In the genomic region with DNA sequence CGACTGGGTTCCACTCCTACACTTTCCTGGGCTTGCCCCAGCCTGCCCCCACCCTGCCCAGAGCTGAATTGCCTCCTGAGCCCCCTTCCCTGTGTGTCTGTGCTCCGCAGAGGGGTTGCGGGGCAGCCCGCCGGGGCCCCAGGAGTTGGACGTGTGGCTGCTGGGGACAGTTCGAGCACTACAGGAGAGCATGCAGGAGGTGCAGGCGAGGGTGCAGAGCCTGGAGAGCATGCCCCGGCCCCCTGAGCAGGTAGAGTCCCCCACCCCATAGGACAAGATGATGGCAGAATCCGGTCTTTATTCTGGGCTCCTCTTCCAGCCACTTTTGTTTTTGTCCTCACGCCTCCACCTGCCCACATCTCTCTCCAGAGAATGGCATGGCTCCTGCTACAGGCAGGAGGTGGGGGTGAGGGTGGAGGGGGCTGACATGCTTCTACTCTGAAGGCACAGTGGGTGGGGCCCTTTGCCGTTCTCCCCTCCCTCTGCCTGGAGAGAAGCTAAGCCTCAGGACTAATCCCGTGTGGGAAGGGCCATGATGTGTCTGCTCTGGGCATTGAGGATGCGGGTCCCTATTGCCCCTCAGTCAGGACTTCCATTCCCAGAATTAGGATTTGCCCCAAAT, we compare ENCODE assay signal across 20 cellular contexts. TPM values are rescaled to one million over a fixed set of nuclear protein-coding genes. Genes with fewer than 3 reads are reported as not detected.
DNase-seq lines count a peak whose midpoint lies in the region; TF ChIP-seq lines count a peak whose summit lies in the region.
"Had no signal": no experiment of that assay in that cellular context is flagged by ENCODE, and none has a peak within 500 bp of the region (broad histone marks: within the 10 kb centered on the region; RNA-seq: fewer than 3 reads in every experiment).

No MANE protein-coding gene starts in this region.

- no peaks in the 10 kb centered on the region for H3K79me1 ChIP-seq in mesendoderm (ENCODE audit: low read length)

- H3K4me1 ChIP-seq in BLaER1: peaks cover 45% of the 10 kb centered on the region
- peaks cover 11% of the 10 kb centered on the region for H3K4me1 ChIP-seq in mesendoderm (ENCODE audit: control insufficient read depth, low read depth, low read length)

- no peak overlapping the region for H3K9ac ChIP-seq in BLaER1
- no peak overlapping the region for H3K9ac ChIP-seq in mesendoderm (ENCODE audit: low read length)

- POLR2A ChIA-PET in RWPE1 (lab: Yijun Ruan, JAX; ENCODE audit: low non-redundant PET): interaction anchor here (1.0 kb wide), 1 partner anchor 10 kb away, joined by 5 read pairs; the partner anchor contains the start of gene HEXIM1

- H3K23ac ChIP-seq in mesendoderm (ENCODE audit: low read length): no peak overlapping the region

- H3K9me3 ChIP-seq in BLaER1: no peaks in the 10 kb centered on the region
- H3K9me3 ChIP-seq: gastroesophageal sphincter, tibial nerve had no signal

- H3K4me3 ChIP-seq in BLaER1 (no peak overlapping the region), mesendoderm (ENCODE audit: low read length) (no peak overlapping the region)
- H3K4me3 ChIP-seq: dorsolateral prefrontal cortex, gastroesophageal sphincter, tibial nerve had no signal

- no peak overlapping the region for H2BK5ac ChIP-seq in mesendoderm (ENCODE audit: low read length)

- no peaks in the 10 kb centered on the region for H3K36me3 ChIP-seq in BLaER1
- no peaks in the 10 kb centered on the region for H3K36me3 ChIP-seq in mesendoderm (ENCODE audit: control insufficient read depth, insufficient read depth, low read length)
- H3K36me3 ChIP-seq: brain microvascular endothelial cell had no signal

- H2BK120ac ChIP-seq in mesendoderm (ENCODE audit: low read depth, low read length): no peak overlapping the region

- H3K79me2 ChIP-seq in mesendoderm (ENCODE audit: control insufficient read depth, insufficient read depth, low read length): no peaks in the 10 kb centered on the region

- H4K8ac ChIP-seq in mesendoderm (ENCODE audit: low read depth, low read length): no peak overlapping the region

- H3K18ac ChIP-seq in mesendoderm (ENCODE audit: low read length): no peak overlapping the region

- H3K4ac ChIP-seq in mesendoderm (ENCODE audit: low read depth, low read length): no peak overlapping the region

- H3K56ac ChIP-seq in mesendoderm (ENCODE audit: low read length): no peak overlapping the region

- peak; percentile 45 for DNase-seq in D341Med (ENCODE audit: low spot score)
- DNase-seq in RWPE1 (ENCODE audit: low spot score): no peak
- DNase-seq in mesendoderm: peak; percentile 49
- DNase-seq in HPDE6-E6E7 (ENCODE audit: extremely low spot score): no peak
- no peak for DNase-seq in NCI-H2107 treated with DMSO at 0.1 percent for 48 hours (lab: John Stamatoyannopoulos, UW; ENCODE audit: unreplicated experiment)
- no peak for DNase-seq in activated CD4-positive, alpha-beta T cell treated with anti-CD3 and anti-CD28 coated beads, Interleukin-2, amount 50 U/mL, for 1 hour
- DNase-seq: activated CD4-positive, alpha-beta T cell treated with anti-CD3 and anti-CD28 coated beads for 1 hour; activated CD8-positive, alpha-beta T cell treated with anti-CD3 and anti-CD28 coated beads for 36 hours; activated naive CD4-positive, alpha-beta T cell treated with anti-CD3 and anti-CD28 coated beads, Interleukin-2, amount 10 ng/mL, durations not matched to agents 7 days and 5 days; amniotic stem cell; brain microvascular endothelial cell; hippocampal formation; NCI-H1092; NCI-H1694; NCI-H748 treated with DMSO at 0.1 percent for 48 hours; stimulated activated CD4-positive, alpha-beta T cell treated with anti-CD3 and anti-CD28 coated beads, Interleukin-4, amount 100 ng/mL, for 24 hours had no signal

- H2BK15ac ChIP-seq in mesendoderm (replicated peaks; ENCODE audit: low read depth): no peak overlapping the region

- no peak overlapping the region for H2AK5ac ChIP-seq in mesendoderm (ENCODE audit: low read length)

- CTCF ChIA-PET in RWPE1 (lab: Yijun Ruan, JAX): interaction anchor here (0.7 to 1.5 kb wide), 3 partner anchors 13 to 292 kb away, joined by 3 to 4 read pairs (median 3); partner anchors contain the start of genes HEXIM2 and HIGD1B

- TF ChIP-seq CTCF in RWPE1 (conservative IDR thresholded peaks at IDR 0.05; ENCODE audit: low read depth): no peak

- no peaks in the 10 kb centered on the region for H4K20me1 ChIP-seq in BLaER1

- H3K27me3 ChIP-seq in BLaER1 (no peaks in the 10 kb centered on the region), mesendoderm (ENCODE audit: insufficient read depth, low read length, poor library complexity) (no peaks in the 10 kb centered on the region)
- H3K27me3 ChIP-seq: brain microvascular endothelial cell, dorsolateral prefrontal cortex, gastroesophageal sphincter, tibial nerve had no signal

- H3K4me2 ChIP-seq in BLaER1 (peak overlapping the region; percentile 44; the same call in 1 of the 2 replicates), mesendoderm (ENCODE audit: low read length) (no peak overlapping the region)

- H4K5ac ChIP-seq in mesendoderm (ENCODE audit: low read length): no peak overlapping the region

- no CpG with 5 or more reads among the region's 14 CpGs for WGBS in mesendoderm (ENCODE audit: extremely low coverage, insufficient coverage, low lambda C conversion rate)

- H3K27ac ChIP-seq in BLaER1: no peak overlapping the region
- peak overlapping the region; percentile 30; the same call in 1 of the 2 replicates for H3K27ac ChIP-seq in RWPE1
- no peak overlapping the region for H3K27ac ChIP-seq in mesendoderm (ENCODE audit: low read depth, low read length)
- H3K27ac ChIP-seq: brain microvascular endothelial cell, dorsolateral prefrontal cortex, gastroesophageal sphincter had no signal

RNA-seq across cellular contexts. Expression of gene ACBD4, which starts 3.5 kb away (rescaled TPM):
- polyA plus RNA-seq in mesendoderm (2013, experiment 1 of 2): 1.4 TPM
- 1.3 TPM for polyA plus RNA-seq in mesendoderm (2013, experiment 2 of 2)

RNA-seq across cellular contexts. Expression of gene PLCD3, which starts 6.7 kb away (rescaled TPM):
- 14.9 TPM for polyA plus RNA-seq in mesendoderm (2013, experiment 1 of 2)
- 14.1 TPM for polyA plus RNA-seq in mesendoderm (2013, experiment 2 of 2)

RNA-seq across cellular contexts. Expression of gene HEXIM1, which starts 9.3 kb away (rescaled TPM):
- polyA plus RNA-seq in mesendoderm (2013, experiment 1 of 2): 20.9 TPM
- polyA plus RNA-seq in mesendoderm (2013, experiment 2 of 2): 20.6 TPM

RNA-seq across cellular contexts. Expression of gene HEXIM2, which starts 22.7 kb away (rescaled TPM):
- 3.4 TPM for polyA plus RNA-seq in mesendoderm (2013, experiment 1 of 2)
- 3.0 TPM for polyA plus RNA-seq in mesendoderm (2013, experiment 2 of 2)

Comparison
In these comparisons a context has a peak if more than half of its experiments do, and no peak if none do; other contexts are left out.
1. DNase-seq: peak in D341Med (single experiment) and mesendoderm (single experiment); none in RWPE1 (single experiment), HPDE6-E6E7 (single experiment), NCI-H2107 treated with DMSO at 0.1 percent for 48 hours (single experiment) and activated CD4-positive, alpha-beta T cell treated with anti-CD3 and anti-CD28 coated beads, Interleukin-2, amount 50 U/mL, for 1 hour (single experiment).